ENCODE assay signal across 1 cellular context in genomic region chr6:19849196-19849595, GRCh38.
TF ChIP-seq lines count a peak whose summit lies in the region.

No MANE protein-coding gene starts in this region.

TF ChIP-seq in SK-N-SH treated with all-trans-retinoic acid at 6 μM for 48 hours, 23 proteins besides CTCF, POLR2A, EP300 and RAD21 (continued from another document):
- no peak for TF ChIP-seq TSHZ2 (CRISPR knock-in tag; IDR thresholded peaks at IDR 0.05)
- TF ChIP-seq RARB (CRISPR knock-in tag; IDR thresholded peaks at IDR 0.05) = no peak
- TF ChIP-seq ZNF70 (CRISPR knock-in tag; IDR thresholded peaks at IDR 0.05) = no peak
- no peak for TF ChIP-seq POU6F1 (CRISPR knock-in tag; IDR thresholded peaks at IDR 0.05; ENCODE audit: borderline replicate concordance, low read depth)
- TF ChIP-seq CSDC2 (CRISPR knock-in tag; IDR thresholded peaks at IDR 0.05) = no peak
- no peak for TF ChIP-seq CREB5 (CRISPR knock-in tag; IDR thresholded peaks at IDR 0.05; ENCODE audit: low read depth)
- no peak for TF ChIP-seq PATZ1 (CRISPR knock-in tag; IDR thresholded peaks at IDR 0.05; ENCODE audit: borderline replicate concordance)
- TF ChIP-seq GLIS3 (CRISPR knock-in tag; IDR thresholded peaks at IDR 0.05) = no peak
- no peak for TF ChIP-seq TOX (CRISPR knock-in tag; IDR thresholded peaks at IDR 0.05; ENCODE audit: borderline replicate concordance)
- TF ChIP-seq ISL1 (CRISPR knock-in tag; IDR thresholded peaks at IDR 0.05) = no peak
- TF ChIP-seq ZNF565 (CRISPR knock-in tag; conservative IDR thresholded peaks at IDR 0.05; ENCODE audit: low read depth) = no peak
